Comparison of ENCODE assay signal across 8 cellular contexts in the genomic region with DNA sequence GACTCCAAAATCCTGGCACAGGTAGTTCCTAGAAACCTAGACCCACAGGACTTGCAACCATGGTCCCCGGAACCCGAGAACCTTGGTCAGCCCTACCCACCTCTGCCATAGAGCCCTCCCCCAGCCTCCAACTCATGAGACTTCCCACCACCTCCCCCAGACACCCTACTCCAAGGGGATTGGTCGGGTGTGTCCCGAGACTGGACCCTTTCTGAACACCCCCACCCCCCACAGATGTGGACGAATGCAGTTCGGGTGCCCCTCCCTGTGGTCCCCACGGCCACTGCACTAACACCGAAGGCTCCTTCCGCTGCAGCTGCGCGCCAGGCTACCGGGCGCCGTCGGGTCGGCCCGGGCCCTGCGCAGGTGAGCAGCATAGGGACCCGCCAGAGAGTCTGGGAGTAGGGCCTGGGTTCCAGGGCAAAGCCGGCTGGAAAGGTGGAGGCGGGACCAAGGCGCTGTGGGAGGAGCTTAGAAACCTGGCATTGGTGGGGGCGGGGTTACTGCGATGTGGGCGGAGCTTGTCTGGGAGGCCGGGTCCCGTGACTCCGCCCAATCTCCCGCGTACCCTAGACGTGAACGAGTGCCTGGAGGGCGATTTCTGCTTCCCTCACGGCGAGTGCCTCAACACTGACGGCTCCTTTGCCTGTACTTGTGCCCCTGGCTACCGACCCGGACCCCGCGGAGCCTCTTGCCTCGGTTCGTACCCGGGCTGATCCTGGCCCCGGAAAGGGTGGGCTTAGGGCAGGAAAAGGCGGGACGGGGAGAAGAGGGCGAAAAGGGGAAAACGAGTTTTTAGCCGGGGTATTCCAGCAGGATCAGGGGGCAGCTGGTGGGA. TPM values are rescaled to one million over a fixed set of nuclear protein-coding genes. Genes with fewer than 3 reads are reported as not detected.
DNase-seq lines count a peak whose midpoint lies in the region; ATAC-seq and TF ChIP-seq lines count a peak whose summit lies in the region.

No MANE protein-coding gene starts in this region.

- H3K4me3 Mint-ChIP-seq in CD4-positive, alpha-beta T cell: peak overlapping the region; percentile 93
- peak overlapping the region; percentile 89 for H3K4me3 Mint-ChIP-seq in activated CD4-positive, alpha-beta memory T cell treated with anti-CD3 and anti-CD28 coated beads for 36 hours

- intact Hi-C loops in CD4-positive, alpha-beta T cell (cut with DNase I, micrococcal nuclease): loop anchor here in 1 of 2 experiments (5.0 kb wide), 2 partner anchors 189 to 191 kb away; no protein-coding TSS in a partner anchor
- intact Hi-C loops in activated CD4-positive, alpha-beta memory T cell treated with anti-CD3 and anti-CD28 coated beads for 36 hours (cut with micrococcal nuclease): loop anchor here (5.0 to 10.0 kb wide), 2 partner anchors 189 to 932 kb away; no protein-coding TSS in a partner anchor
- intact Hi-C loops in transverse colon (cut with DNase I; ENCODE audit: low total_unique reads): no loop called here

- H3K4me1 Mint-ChIP-seq in CD4-positive, alpha-beta T cell (ENCODE audit: low read depth): peaks cover 65% of the 10 kb centered on the region
- H3K4me1 Mint-ChIP-seq in activated CD4-positive, alpha-beta memory T cell treated with anti-CD3 and anti-CD28 coated beads for 36 hours (ENCODE audit: low read depth): peaks cover 56% of the 10 kb centered on the region

- no peak for TF ChIP-seq POLR2A in transverse colon (IDR thresholded peaks at IDR 0.05)

- H3K27me3 Mint-ChIP-seq in CD4-positive, alpha-beta T cell: no peaks in the 10 kb centered on the region
- H3K27me3 Mint-ChIP-seq in activated CD4-positive, alpha-beta memory T cell treated with anti-CD3 and anti-CD28 coated beads for 36 hours: no peaks in the 10 kb centered on the region

- CTCF ChIA-PET in CD4-positive, alpha-beta T cell (lab: Charles Lee): interaction anchor here (1.1 to 1.5 kb wide), 2 partner anchors 22 to 64 kb away, joined by 4 to 7 read pairs; no protein-coding TSS in a partner anchor
- CTCF ChIA-PET in activated CD4-positive, alpha-beta memory T cell treated with anti-CD3 and anti-CD28 coated beads for 36 hours (lab: Charles Lee): interaction anchor here (0.7 to 4.4 kb wide), 3 partner anchors 9 to 104 kb away, joined by 3 to 41 read pairs (median 8); a partner anchor contains a TSS

- 10 to 52% methylated on average over 2 to 43 of the region's 49 CpGs for WGBS in transverse colon (ENCODE audit: low coverage in 1 of 2), 2 donors

- peak overlapping the region; percentile 95 for H3K27ac Mint-ChIP-seq in CD4-positive, alpha-beta T cell
- H3K27ac Mint-ChIP-seq in activated CD4-positive, alpha-beta memory T cell treated with anti-CD3 and anti-CD28 coated beads for 36 hours: peak overlapping the region; percentile 97

- no peaks in the 10 kb centered on the region for H3K9me3 Mint-ChIP-seq in CD4-positive, alpha-beta T cell
- no peaks in the 10 kb centered on the region for H3K9me3 Mint-ChIP-seq in activated CD4-positive, alpha-beta memory T cell treated with anti-CD3 and anti-CD28 coated beads for 36 hours

- no peak for ATAC-seq in CD4-positive, alpha-beta T cell (ENCODE audit: poor library complexity)
- peak; percentile 1 for ATAC-seq in omental fat pad (ENCODE audit: low FRiP score)

- POLR2A ChIA-PET in CD4-positive, alpha-beta T cell (lab: Charles Lee): interaction anchor here (0.9 to 4.6 kb wide), 3 partner anchors 9 to 17 kb away, joined by 3 to 51 read pairs (median 4); no protein-coding TSS in a partner anchor
- POLR2A ChIA-PET in activated CD4-positive, alpha-beta memory T cell treated with anti-CD3 and anti-CD28 coated beads for 36 hours (lab: Charles Lee): interaction anchor here (0.9 to 4.0 kb wide), 3 partner anchors 9 to 165 kb away, joined by 3 to 27 read pairs (median 4); a partner anchor contains a TSS

- TF ChIP-seq CTCF in CD4-positive, alpha-beta T cell (IDR thresholded peaks at IDR 0.05): no peak
- no peak for TF ChIP-seq CTCF in epithelial cell of esophagus (IDR thresholded peaks at IDR 0.05; ENCODE audit: insufficient read depth, low read depth, low read length, missing control alignments)
- TF ChIP-seq CTCF in omental fat pad (IDR thresholded peaks at IDR 0.05): no peak
- no peak for TF ChIP-seq CTCF in transverse colon (IDR thresholded peaks at IDR 0.05)

- H3K27ac ChIP-seq in CD4-positive, alpha-beta T cell (ENCODE audit: low read depth, low read length): peak overlapping the region; percentile 62
- H3K27ac ChIP-seq in transverse colon: peak overlapping the region; percentile 90 to 92 (median 92)

- in situ Hi-C loops in transverse colon (cut with MboI; ENCODE audit: low pct_ligation_motif_present in 1 of 4, low pct_unique_long_range_greater_than_20kb in 1 of 4, low sequenced_read_pairs in 3 of 4) (no loop called here), KBM-7 (cut with MboI; ENCODE audit: low pct_unique_long_range_greater_than_20kb, low sequenced_read_pairs) (no loop called here)

- H3K36me3 ChIP-seq in MG63 (peaks cover 47% of the 10 kb centered on the region), transverse colon (no peaks in the 10 kb centered on the region)

- peak; percentile 49 to 74 (median 60) for DNase-seq in CD4-positive, alpha-beta T cell
- peak; percentile 57 for DNase-seq in MG63
- DNase-seq in activated CD4-positive, alpha-beta memory T cell treated with anti-CD3 and anti-CD28 coated beads for 36 hours: peak; percentile 90
- DNase-seq in epithelial cell of esophagus (ENCODE audit: low read depth): peak; percentile 73
- DNase-seq in omental fat pad (ENCODE audit: low spot score): no peak
- peak; percentile 70 for DNase-seq in transverse colon
- DNase-seq in KBM-7: no peak
- DNase-seq in HuH-7 (ENCODE audit: low spot score): no peak

- H3K9me3 ChIP-seq in CD4-positive, alpha-beta T cell (ENCODE audit: control insufficient read depth, low read length): no peaks in the 10 kb centered on the region
- H3K9me3 ChIP-seq in MG63: no peaks in the 10 kb centered on the region
- H3K9me3 ChIP-seq in transverse colon: no peaks in the 10 kb centered on the region

- H3K4me3 ChIP-seq in MG63: peak overlapping the region; percentile 54
- peak overlapping the region; percentile 77 for H3K4me3 ChIP-seq in epithelial cell of esophagus (ENCODE audit: low read length)
- H3K4me3 ChIP-seq in transverse colon: peak overlapping the region in 3 of 4 donors; percentile 41 to 72 (median 49)

- H3K4me1 ChIP-seq in transverse colon: peaks cover 16 to 67% (median 50%) of the 10 kb centered on the region in 4 donors

- no peaks in the 10 kb centered on the region for H3K27me3 ChIP-seq in CD4-positive, alpha-beta T cell (ENCODE audit: control insufficient read depth, insufficient read depth, low read length)
- H3K27me3 ChIP-seq in MG63 (no peaks in the 10 kb centered on the region), transverse colon (no peaks in the 10 kb centered on the region)

- TF ChIP-seq EP300 in transverse colon (IDR thresholded peaks at IDR 0.05; ENCODE audit: low read depth): no peak

- peaks cover 25% of the 10 kb centered on the region for H3K36me3 Mint-ChIP-seq in CD4-positive, alpha-beta T cell (ENCODE audit: low read depth)
- H3K36me3 Mint-ChIP-seq in activated CD4-positive, alpha-beta memory T cell treated with anti-CD3 and anti-CD28 coated beads for 36 hours: peaks cover 11% of the 10 kb centered on the region

RNA-seq across cellular contexts. Expression of a gene that starts 11.9 kb away (rescaled TPM):
- total RNA-seq in CD4-positive, alpha-beta T cell: 100 to 1,000 TPM; 116 to 134 TPM
- total RNA-seq in MG63 (2014; rRNA removed; shearing (Covaris generic); ENCODE audit: low replicate concordance): 12.9 and 26.5 TPM in 2 replicates
- total RNA-seq in activated CD4-positive, alpha-beta memory T cell treated with anti-CD3 and anti-CD28 coated beads for 36 hours: 100 to 1,000 TPM; 178 to 182 TPM
- total RNA-seq in omental fat pad (100 to 1,000 TPM in 3 of 4 donors, 10 to 100 TPM in 1; 73.5 to 197 (median 114) TPM), transverse colon (100 to 1,000 TPM; 122 to 477 (median 253) TPM)

RNA-seq across cellular contexts. Expression of a gene that starts 36.4 kb away (rescaled TPM):
- 10 to 100 TPM; 82.5 to 92.9 TPM for total RNA-seq in CD4-positive, alpha-beta T cell
- 61.7 and 105 TPM in 2 replicates for total RNA-seq in MG63 (2014; rRNA removed; shearing (Covaris generic); ENCODE audit: low replicate concordance)
- 100 to 1,000 TPM; 112 to 126 TPM for total RNA-seq in activated CD4-positive, alpha-beta memory T cell treated with anti-CD3 and anti-CD28 coated beads for 36 hours
- total RNA-seq in omental fat pad (10 to 100 TPM; 37.0 to 87.5 (median 47.8) TPM), transverse colon (100 to 1,000 TPM in 1 of 4 donors, 10 to 100 TPM in 3; 58.7 to 111 (median 60.9) TPM)

Comparison
In these comparisons a context has a peak if more than half of its experiments do, and no peak if none do; other contexts are left out.
1. DNase-seq: peak in CD4-positive, alpha-beta T cell (10 of 10), MG63 (single experiment), activated CD4-positive, alpha-beta memory T cell treated with anti-CD3 and anti-CD28 coated beads for 36 hours (single experiment), epithelial cell of esophagus (single experiment) and transverse colon (single experiment); none in omental fat pad (single experiment), KBM-7 (single experiment) and HuH-7 (single experiment).
2. Peak in every context shown above with its lines, with median percentiles within 50 percentile points of each other: H3K4me3 ChIP-seq.